18 cellular contexts compared by ENCODE assay signal in genomic region chr14:90777830-90778467, GRCh38. TPM values are rescaled to one million over a fixed set of nuclear protein-coding genes. Genes with fewer than 3 reads are reported as not detected.
DNase-seq lines count a peak whose midpoint lies in the region; ATAC-seq and TF ChIP-seq lines count a peak whose summit lies in the region.
"Had no signal": no experiment of that assay in that cellular context is flagged by ENCODE, and none has a peak within 500 bp of the region (broad histone marks: within the 10 kb centered on the region; RNA-seq: fewer than 3 reads in every experiment).

No MANE protein-coding gene starts in this region.

- TF ChIP-seq POLR2A in NB4 (IDR thresholded peaks at IDR 0.05; ENCODE audit: extremely low read depth, insufficient read length) (no peak), thyroid gland (IDR thresholded peaks at IDR 0.05) (no peak)

- H3K4me1 Mint-ChIP-seq in endodermal cell (peaks cover 4% of the 10 kb centered on the region), memory B cell (no peaks in the 10 kb centered on the region)

- H4K20me1 ChIP-seq in BLaER1 = no peaks in the 10 kb centered on the region

- no peaks in the 10 kb centered on the region for H3K27me3 Mint-ChIP-seq in endodermal cell (ENCODE audit: insufficient read depth)
- H3K27me3 Mint-ChIP-seq in memory B cell = no peaks in the 10 kb centered on the region

- WGBS in endodermal cell (ENCODE audit: insufficient coverage in 1 of 2, insufficient read length in 1 of 2), 2 experiments = 92 to 100% methylated on average over 6 to 11 of the region's 11 CpGs
- 91% methylated on average over 9 to 10 of the region's 11 CpGs for WGBS in thyroid gland, 2 donors

- H3K36me3 ChIP-seq in BLaER1 (peaks cover 63% of the 10 kb centered on the region), endodermal cell (ENCODE audit: control insufficient read depth, insufficient read depth, low read length) (no peaks in the 10 kb centered on the region), thyroid gland (peaks cover 0 to 5% of the 10 kb centered on the region in 2 donors)

- H3K9me3 Mint-ChIP-seq in endodermal cell (no peaks in the 10 kb centered on the region), memory B cell (no peaks in the 10 kb centered on the region)

- H3K4me2 ChIP-seq in BLaER1 = peak overlapping the region; percentile 43

- TF ChIP-seq CTCF in NB4 (IDR thresholded peaks at IDR 0.05; ENCODE audit: low read depth, low read length) (no peak), endodermal cell (conservative IDR thresholded peaks at IDR 0.05) (no peak), thyroid gland (IDR thresholded peaks at IDR 0.05) (no peak)

- H3K9me3 ChIP-seq in BLaER1 = no peaks in the 10 kb centered on the region
- H3K9me3 ChIP-seq in endodermal cell (ENCODE audit: control insufficient read depth, low read length) = no peaks in the 10 kb centered on the region
- no peaks in the 10 kb centered on the region for H3K9me3 ChIP-seq in thyroid gland

- H3K36me3 Mint-ChIP-seq in endodermal cell (ENCODE audit: low read depth) (peaks cover 23% of the 10 kb centered on the region), memory B cell (no peaks in the 10 kb centered on the region)

- intact Hi-C loops in thyroid gland (cut with DNase I) = no loop called here

- no peak for ATAC-seq in memory B cell (ENCODE audit: low read depth)
- ATAC-seq: SK-N-SH treated with all-trans-retinoic acid at 6 μM for 48 hours had no signal

- H3K27ac ChIP-seq in BLaER1 (peak overlapping the region; percentile 19; the same call in 1 of the 2 replicates), endodermal cell (ENCODE audit: low read depth, low read length) (no peak overlapping the region), thyroid gland (no peak overlapping the region)
- H3K27ac ChIP-seq: C4-2B had no signal

- no peaks in the 10 kb centered on the region for H3K27me3 ChIP-seq in BLaER1
- H3K27me3 ChIP-seq in endodermal cell (ENCODE audit: control insufficient read depth, insufficient read depth, low read length, poor library complexity, severe bottlenecking) = no peaks in the 10 kb centered on the region
- H3K27me3 ChIP-seq in thyroid gland = no peaks in the 10 kb centered on the region

- DNase-seq in NB4 (ENCODE audit: low read depth) (peak; percentile 21), endodermal cell (peak; percentile 36), memory B cell (ENCODE audit: low spot score in 2 of 2) (no peak), COR-L47 (lab: John Stamatoyannopoulos, UW) (no peak), thyroid gland (no peak), NCI-H1694 treated with DMSO at 0.1 percent for 48 hours (lab: John Stamatoyannopoulos, UW) (no peak), NCI-H1436 (lab: John Stamatoyannopoulos, UW) (no peak)
- DNase-seq: GOT3; KG1; NCI-H1048; NCI-H146; NCI-H446 treated with DMSO at 0.1 percent for 48 hours; NCI-H748 treated with DMSO at 0.1 percent for 48 hours; NK-92 treated with Interleukin-12 subunit alpha and Interleukin-12 subunit beta, amount 100 ng/mL, for 24 hours; SHP77 treated with DMSO at 0.1 percent for 48 hours had no signal

- no peak overlapping the region for H3K4me3 ChIP-seq in BLaER1
- H3K4me3 ChIP-seq in NB4 (ENCODE audit: low read depth, low read length) = no peak overlapping the region
- H3K4me3 ChIP-seq in endodermal cell (ENCODE audit: low read length) = no peak overlapping the region
- H3K4me3 ChIP-seq in thyroid gland (replicated peaks in 1 of 3) = no peak overlapping the region

- H3K4me3 Mint-ChIP-seq in endodermal cell (no peak overlapping the region), memory B cell (no peak overlapping the region)

- peaks cover 11% of the 10 kb centered on the region for H3K4me1 ChIP-seq in BLaER1
- no peaks in the 10 kb centered on the region for H3K4me1 ChIP-seq in endodermal cell (ENCODE audit: control insufficient read depth, insufficient read depth, low read length)
- H3K4me1 ChIP-seq in thyroid gland = peaks cover 5 to 10% of the 10 kb centered on the region in 2 donors

- peak overlapping the region; percentile 39 for H3K27ac Mint-ChIP-seq in endodermal cell
- peak overlapping the region; percentile 22 for H3K27ac Mint-ChIP-seq in memory B cell

- no peak overlapping the region for H3K9ac ChIP-seq in BLaER1
- no peak overlapping the region for H3K9ac ChIP-seq in endodermal cell (ENCODE audit: extremely low read depth, low read length, poor library complexity, severe bottlenecking)

RNA-seq across cellular contexts. Expression of gene TTC7B, which starts 38.3 kb away (rescaled TPM):
- total RNA-seq in endodermal cell = 10 to 100 TPM; 51.3 to 62.6 TPM
- polyA plus RNA-seq in endodermal cell (2013, experiment 1 of 2) = 51.1 TPM
- 50.8 TPM for polyA plus RNA-seq in endodermal cell (2013, experiment 2 of 2)
- 10 to 100 TPM; 19.1 to 87.6 (median 22.1) TPM for total RNA-seq in thyroid gland

Comparison
In these comparisons a context has a peak if more than half of its experiments do, and no peak if none do; other contexts are left out.
1. DNase-seq: peak in NB4 (single experiment) and endodermal cell (single experiment); none in memory B cell (0 of 2), COR-L47 (single experiment), thyroid gland (0 of 2), NCI-H1694 treated with DMSO at 0.1 percent for 48 hours (single experiment) and NCI-H1436 (single experiment).